In genomic region chr22:20818471-20818870, GRCh38 we compare ENCODE assay signal across 29 cellular contexts. TPM values are rescaled to one million over a fixed set of nuclear protein-coding genes. Genes with fewer than 3 reads are reported as not detected.
DNase-seq lines count a peak whose midpoint lies in the region; ATAC-seq, FAIRE-seq and TF ChIP-seq lines count a peak whose summit lies in the region.
"Had no signal": no experiment of that assay in that cellular context is flagged by ENCODE, and none has a peak within 500 bp of the region (broad histone marks: within the 10 kb centered on the region; RNA-seq: fewer than 3 reads in every experiment).

No MANE protein-coding gene starts in this region.

- H3K79me2 ChIP-seq in K562 (ENCODE audit: control insufficient read depth, insufficient read depth, low read length): no peaks in the 10 kb centered on the region

- no peak overlapping the region for H3K4me3 ChIP-seq in K562
- H3K4me3 ChIP-seq: BLaER1, GM12878 had no signal

- H3K4me2 ChIP-seq in K562 (ENCODE audit: insufficient read depth, low read length): no peak overlapping the region
- H3K4me2 ChIP-seq: BLaER1 had no signal

- TF ChIP-seq POLR2A in GM12892 (IDR thresholded peaks at IDR 0.05; ENCODE audit: low read depth, low read length) (no peak), K562 (conservative IDR thresholded peaks at IDR 0.05) (no peak)

- 72% methylated on average over 3 of the region's 3 CpGs for WGBS in K562 (ENCODE audit: insufficient coverage, low coverage, missing lambda C conversion rate)

- POLR2A ChIA-PET in K562 (lab: Yijun Ruan, JAX): interaction anchor here (1.1 to 13.8 kb wide), 3 partner anchors 9 to 38 kb away, joined by 3 to 172 read pairs (median 7); no protein-coding TSS in a partner anchor

- CTCF ChIA-PET in K562 (lab: Yijun Ruan, JAX; ENCODE audit: low intra/inter-chr PET ratio): no interaction called here

- H3K9me3 ChIP-seq in K562 (replicated peaks; ENCODE audit: control insufficient read depth, insufficient read depth, low read depth, low read length): no peaks in the 10 kb centered on the region
- H3K9me3 ChIP-seq: BE2C, BLaER1 had no signal

- FAIRE-seq in GM12892 (lab: Jason Lieb, UNC) (peak; percentile 9), K562 (lab: Jason Lieb, UNC) (no peak)
- FAIRE-seq: A204.1, GM12878, GM19239 had no signal

- no peak for TF ChIP-seq CTCF in K562 (IDR thresholded peaks at IDR 0.05 in 2 of 3, conservative IDR thresholded peaks at IDR 0.05 in 1 of 3; ENCODE audit: insufficient read depth in 2 of 3, low read depth in 1 of 3, low read length in 3 of 3)

- DNase-seq in activated effector memory CD4-positive, alpha-beta T cell treated with anti-CD3 and anti-CD28 coated beads, Interleukin-2, amount 50 U/mL, for 16 hours: peak; percentile 47
- DNase-seq in activated effector memory CD4-positive, alpha-beta T cell treated with Interleukin-2 at 50 U/mL for 16 hours: no peak
- DNase-seq in GM12892 (ENCODE audit: insufficient read length) (no peak), K562 (ENCODE audit: extremely low read depth in 1 of 4, low spot score in 3 of 4) (peak in 1 of 4 experiments; percentile 52), left lobe of liver (ENCODE audit: low spot score) (peak; percentile 14), NCI-H2029 treated with DMSO at 0.1 percent for 48 hours (lab: John Stamatoyannopoulos, UW) (no peak), NCI-H1105 (lab: John Stamatoyannopoulos, UW) (no peak)
- DNase-seq: 8988T; ACHN; BE2C; C1 segment of cervical spinal cord; CD4-positive, alpha-beta memory T cell; CD4-positive, CD25-positive, alpha-beta regulatory T cell; CD8-positive, alpha-beta memory T cell; COR-L47; DMS 273 treated with DMSO at 0.1 percent for 48 hours; DMS153; DMS53; DMS79; DND-41; EL; GDM1 had no signal

- peaks cover 5% of the 10 kb centered on the region; the same call in 1 of the 2 replicates for H4K20me1 ChIP-seq in K562 (replicated peaks; ENCODE audit: control insufficient read depth, insufficient read depth, low read length)
- H4K20me1 ChIP-seq: BLaER1 had no signal

- intact Hi-C loops in K562 (cut with micrococcal nuclease): no loop called here

- H3K27me3 ChIP-seq in K562 (ENCODE audit: control insufficient read depth in 2 of 2, insufficient read depth in 2 of 2, low read length in 2 of 2): no peaks in the 10 kb centered on the region
- H3K27me3 ChIP-seq: BE2C, BLaER1 had no signal

- no peak overlapping the region for H2AFZ ChIP-seq in K562 (ENCODE audit: low read depth, low read length)

- no peak for TF ChIP-seq RAD21 in K562 (CRISPR knock-in tag; conservative IDR thresholded peaks at IDR 0.05 in 1 of 2, IDR thresholded peaks at IDR 0.05 in 1 of 2)

- no TSS peak for BruUV-seq in K562 (replicated peaks; lab: Mats Ljungman, UMichigan)

- no peak for ATAC-seq in K562
- ATAC-seq in left lobe of liver: no peak
- no peak for ATAC-seq in HG03342 (IDR thresholded peaks at IDR 0.05; ENCODE audit: unreplicated experiment)
- ATAC-seq: GM12878 had no signal

- H3K27ac ChIP-seq in K562 (ENCODE audit: extremely low read depth, low read depth, low read length): no peak overlapping the region
- H3K27ac ChIP-seq: BLaER1 had no signal

- in situ Hi-C loops in K562 (cut with MboI): no loop called here

- peaks cover 70% of the 10 kb centered on the region for H3K36me3 ChIP-seq in K562 (ENCODE audit: control insufficient read depth, insufficient read depth, low read length)

- no peak for TF ChIP-seq EP300 in K562 (IDR thresholded peaks at IDR 0.05; ENCODE audit: low read length)

- no peak overlapping the region for H3K9ac ChIP-seq in K562 (ENCODE audit: insufficient read depth in 1 of 2, low read depth in 2 of 2, low read length in 2 of 2)
- H3K9ac ChIP-seq: BLaER1 had no signal

- H3K4me1 ChIP-seq in K562 (replicated peaks in 1 of 2; ENCODE audit: control insufficient read depth in 2 of 2, insufficient read depth in 2 of 2, low read length in 2 of 2): no peaks in the 10 kb centered on the region
- H3K4me1 ChIP-seq: BE2C, BLaER1 had no signal

- H3K9me1 ChIP-seq in K562 (ENCODE audit: control insufficient read depth, insufficient read depth, low read length): no peaks in the 10 kb centered on the region

TF ChIP-seq in K562, 482 proteins besides CTCF, POLR2A, EP300 and RAD21 (continues in another document):
- TF ChIP-seq NUFIP1 (IDR thresholded peaks at IDR 0.05; ENCODE audit: partially characterized antibody) (no peak), E2F1 (CRISPR knock-in tag; IDR thresholded peaks at IDR 0.05) (0 out of 2 replicates have a peak, but pooled peaks have one; percentile 17)

RNA-seq across cellular contexts. Expression of gene PI4KA, which starts 40.1 kb away (rescaled TPM):
- polyA plus RNA-seq in GM12892 (2012; ENCODE audit: missing spikeins): 27.2 TPM
- 856 and 1,421 TPM in 2 replicates for total RNA-seq in K562 (2011; cell fraction: chromatin; rRNA removed; ENCODE audit: low replicate concordance)
- 627 and 658 TPM in 2 replicates for total RNA-seq in K562 (2011; cell fraction: nucleolus; rRNA removed)
- total RNA-seq in K562 (2011; cell fraction: nucleoplasm; rRNA removed): 567 and 576 TPM in 2 replicates
- 103 and 117 TPM in 2 replicates for total RNA-seq in K562 (2014; rRNA removed)
- 62.3 and 63.7 TPM in 2 replicates for total RNA-seq in K562 (2014; rRNA removed; fragmentation: Illumina TruSeq; extraction: Trizol)
- 75.3 and 82.5 TPM in 2 replicates for total RNA-seq in K562 (2015; rRNA removed; fragmentation: Illumina TruSeq; extraction: Trizol)
- 173 and 187 TPM in 2 replicates for total RNA-seq in K562 (2021)
- polyA plus RNA-seq in K562 (2011; rRNA removed): 84.7 and 128 TPM in 2 replicates
- 76.2 and 84.4 TPM in 2 replicates for polyA plus RNA-seq in K562 (2011; cell fraction: cytosol; rRNA removed)
- polyA plus RNA-seq in K562 (2011; cell fraction: nucleus; rRNA removed): 448 and 556 TPM in 2 replicates
- polyA plus RNA-seq in K562 (2012): 142 and 181 TPM in 2 replicates
- 124 and 127 TPM in 2 replicates for polyA plus RNA-seq in K562 (2014; fragmentation: Illumina TruSeq; extraction: Trizol)
- polyA plus RNA-seq in K562 (2014; fragmentation: Nextera tagmentation; extraction: Ambion mirVana): 10 to 100 TPM in 1 of 2 experiments, 1 to 10 TPM in 1; 7.3 to 11.1 TPM
- polyA plus RNA-seq in K562 (2014; rRNA removed): 116 and 125 TPM in 2 replicates
- polyA minus RNA-seq in K562 (2011; rRNA and poly(A)+ RNA removed): 160 and 176 TPM in 2 replicates
- 98.9 and 161 TPM in 2 replicates for polyA minus RNA-seq in K562 (2011; cell fraction: cytosol; rRNA and poly(A)+ RNA removed)
- polyA minus RNA-seq in K562 (2011; cell fraction: nucleus; rRNA and poly(A)+ RNA removed): 188 and 253 TPM in 2 replicates
- total RNA-seq in left lobe of liver: 40.4 TPM

RNA-seq across cellular contexts. Expression of gene SNAP29, which starts 40.3 kb away (rescaled TPM):
- polyA plus RNA-seq in GM12892 (2012; ENCODE audit: missing spikeins): 22.3 TPM
- 63.6 and 66.4 TPM in 2 replicates for total RNA-seq in K562 (2011; cell fraction: chromatin; rRNA removed; ENCODE audit: low replicate concordance)
- total RNA-seq in K562 (2011; cell fraction: nucleolus; rRNA removed): 39.3 and 45.4 TPM in 2 replicates
- 59.8 and 84.4 TPM in 2 replicates for total RNA-seq in K562 (2011; cell fraction: nucleoplasm; rRNA removed)
- total RNA-seq in K562 (2014; rRNA removed): 71.4 and 89.3 TPM in 2 replicates
- total RNA-seq in K562 (2014; rRNA removed; fragmentation: Illumina TruSeq; extraction: Trizol): 58.1 and 64.4 TPM in 2 replicates
- total RNA-seq in K562 (2015; rRNA removed; fragmentation: Illumina TruSeq; extraction: Trizol): 70.6 and 75.9 TPM in 2 replicates
- 122 and 123 TPM in 2 replicates for total RNA-seq in K562 (2021)
- 187 and 200 TPM in 2 replicates for polyA plus RNA-seq in K562 (2011; rRNA removed)
- 97.0 and 115 TPM in 2 replicates for polyA plus RNA-seq in K562 (2011; cell fraction: cytosol; rRNA removed)
- 51.6 and 70.0 TPM in 2 replicates for polyA plus RNA-seq in K562 (2011; cell fraction: nucleus; rRNA removed)
- 105 and 162 TPM in 2 replicates for polyA plus RNA-seq in K562 (2012)
- polyA plus RNA-seq in K562 (2014; fragmentation: Illumina TruSeq; extraction: Trizol): 181 and 250 TPM in 2 replicates
- polyA plus RNA-seq in K562 (2014; fragmentation: Nextera tagmentation; extraction: Ambion mirVana): 10 to 100 TPM; 19.5 to 22.8 TPM
- polyA plus RNA-seq in K562 (2014; rRNA removed): 136 and 161 TPM in 2 replicates
- 89.0 and 94.5 TPM in 2 replicates for polyA minus RNA-seq in K562 (2011; rRNA and poly(A)+ RNA removed)
- polyA minus RNA-seq in K562 (2011; cell fraction: cytosol; rRNA and poly(A)+ RNA removed): 44.9 and 53.1 TPM in 2 replicates
- polyA minus RNA-seq in K562 (2011; cell fraction: nucleus; rRNA and poly(A)+ RNA removed): 14.3 and 25.0 TPM in 2 replicates
- 24.6 TPM for total RNA-seq in left lobe of liver

RNA-seq across cellular contexts. Expression of gene SERPIND1, which starts 44.6 kb away (rescaled TPM):
- 0.70 TPM for polyA plus RNA-seq in GM12892 (2012; ENCODE audit: missing spikeins)
- not detected in 2 replicates for total RNA-seq in K562 (2011; cell fraction: chromatin; rRNA removed; ENCODE audit: low replicate concordance)
- not detected in 2 replicates for total RNA-seq in K562 (2011; cell fraction: nucleolus; rRNA removed)
- not detected in 2 replicates for total RNA-seq in K562 (2011; cell fraction: nucleoplasm; rRNA removed)
- total RNA-seq in K562 (2014; rRNA removed): not detected in 2 replicates
- not detected in 2 replicates for total RNA-seq in K562 (2014; rRNA removed; fragmentation: Illumina TruSeq; extraction: Trizol)
- total RNA-seq in K562 (2015; rRNA removed; fragmentation: Illumina TruSeq; extraction: Trizol): not detected in 2 replicates
- 0.09 and 0.22 TPM in 2 replicates for total RNA-seq in K562 (2021)
- not detected in 2 replicates for polyA plus RNA-seq in K562 (2011; rRNA removed)
- not detected in 2 replicates for polyA plus RNA-seq in K562 (2011; cell fraction: cytosol; rRNA removed)
- not detected in 2 replicates for polyA plus RNA-seq in K562 (2011; cell fraction: nucleus; rRNA removed)
- polyA plus RNA-seq in K562 (2012): 0.11 and 0.16 TPM in 2 replicates
- polyA plus RNA-seq in K562 (2014; fragmentation: Illumina TruSeq; extraction: Trizol): not detected in 2 replicates
- under 1 TPM; 0.04 to 0.11 TPM for polyA plus RNA-seq in K562 (2014; fragmentation: Nextera tagmentation; extraction: Ambion mirVana)
- not detected in 2 replicates for polyA plus RNA-seq in K562 (2014; rRNA removed)
- not detected in 2 replicates for polyA minus RNA-seq in K562 (2011; rRNA and poly(A)+ RNA removed)
- polyA minus RNA-seq in K562 (2011; cell fraction: cytosol; rRNA and poly(A)+ RNA removed): 1.0 TPM in 1 of 2 replicates, not detected in the other
- polyA minus RNA-seq in K562 (2011; cell fraction: nucleus; rRNA and poly(A)+ RNA removed): not detected in 2 replicates
- 261 TPM for total RNA-seq in left lobe of liver
- total RNA-seq: CD4-positive, alpha-beta memory T cell; CD4-positive, CD25-positive, alpha-beta regulatory T cell; CD8-positive, alpha-beta memory T cell; G401 had no signal
- polyA plus RNA-seq: CD14-positive monocyte had no signal

Comparison
In these comparisons a context has a peak if more than half of its experiments do, and no peak if none do; other contexts are left out.
1. DNase-seq: peak in activated effector memory CD4-positive, alpha-beta T cell treated with anti-CD3 and anti-CD28 coated beads, Interleukin-2, amount 50 U/mL, for 16 hours (single experiment) and left lobe of liver (single experiment); none in activated effector memory CD4-positive, alpha-beta T cell treated with Interleukin-2 at 50 U/mL for 16 hours (single experiment), GM12892 (single experiment), NCI-H2029 treated with DMSO at 0.1 percent for 48 hours (single experiment) and NCI-H1105 (single experiment).
2. RNA of gene SERPIND1, which starts 44.6 kb away (total RNA-seq): 261 TPM in left lobe of liver (single experiment); 0.09 to 0.22 TPM in K562; every median in the first group is over 100 times any median in the second.